17 cellular contexts compared by ENCODE assay signal in genomic region chr12:124087251-124088141, GRCh38.
"Had no signal": no experiment of that assay in that cellular context is flagged by ENCODE, and none has a peak within 500 bp of the region (broad histone marks: within the 10 kb centered on the region; RNA-seq: fewer than 3 reads in every experiment).

No MANE protein-coding gene starts in this region.

- ATAC-seq: effector memory CD8-positive, alpha-beta T cell; lower lobe of right lung; stimulated activated naive CD8-positive, alpha-beta T cell treated with anti-CD3 and anti-CD28 coated beads, Interleukin-15, Interleukin-2, amounts not matched to agents 100 U/mL and 50 U/mL, for 24 hours had no signal

- H3K9me3 Mint-ChIP-seq: activated B cell treated with CpG ODN at 0.5 μM for 24 hours; activated CD4-positive, alpha-beta T cell treated with anti-CD3 and anti-CD28 coated beads, Interleukin-2, amount 10 ng/mL, durations not matched to agents 24 days and 14 days; activated naive CD8-positive, alpha-beta T cell treated with anti-CD3 and anti-CD28 coated beads, Interleukin-2, amount 10 ng/mL, durations not matched to agents 7 days and 5 days; dendritic cell treated with granulocyte-macrophage colony-stimulating factor and Interleukin-4, amounts not matched to agents 40 ng/mL and 50 ng/mL, for 4 days; effector memory CD8-positive, alpha-beta T cell had no signal

- H3K9me3 ChIP-seq: breast epithelium, lower lobe of right lung, transverse colon had no signal

- H3K27me3 Mint-ChIP-seq: activated B cell treated with CpG ODN at 0.5 μM for 24 hours; activated CD4-positive, alpha-beta T cell treated with anti-CD3 and anti-CD28 coated beads, Interleukin-2, amount 10 ng/mL, durations not matched to agents 24 days and 14 days; activated naive CD8-positive, alpha-beta T cell treated with anti-CD3 and anti-CD28 coated beads, Interleukin-2, amount 10 ng/mL, durations not matched to agents 7 days and 5 days had no signal

- H3K4me1 ChIP-seq: breast epithelium, lower lobe of right lung had no signal

- H3K36me3 ChIP-seq: breast epithelium, lower lobe of right lung, transverse colon had no signal

- H3K36me3 Mint-ChIP-seq: activated naive CD8-positive, alpha-beta T cell treated with anti-CD3 and anti-CD28 coated beads, Interleukin-2, amount 10 ng/mL, durations not matched to agents 7 days and 5 days had no signal

- H3K27ac Mint-ChIP-seq: activated B cell treated with CpG ODN at 0.5 μM for 24 hours; activated CD4-positive, alpha-beta T cell treated with anti-CD3 and anti-CD28 coated beads, Interleukin-2, amount 10 ng/mL, durations not matched to agents 24 days and 14 days; activated naive CD8-positive, alpha-beta T cell treated with anti-CD3 and anti-CD28 coated beads, Interleukin-2, amount 10 ng/mL, durations not matched to agents 7 days and 5 days; dendritic cell treated with granulocyte-macrophage colony-stimulating factor and Interleukin-4, amounts not matched to agents 40 ng/mL and 50 ng/mL, for 4 days; effector memory CD8-positive, alpha-beta T cell had no signal

- H3K4me1 Mint-ChIP-seq: activated B cell treated with CpG ODN at 0.5 μM for 24 hours; activated CD4-positive, alpha-beta T cell treated with anti-CD3 and anti-CD28 coated beads, Interleukin-2, amount 10 ng/mL, durations not matched to agents 24 days and 14 days; activated naive CD8-positive, alpha-beta T cell treated with anti-CD3 and anti-CD28 coated beads, Interleukin-2, amount 10 ng/mL, durations not matched to agents 7 days and 5 days had no signal

- H3K27me3 ChIP-seq: breast epithelium, transverse colon had no signal

- H3K27ac ChIP-seq: breast epithelium, lower lobe of right lung had no signal

- DNase-seq: activated B cell treated with CpG ODN at 0.5 μM for 24 hours; activated CD4-positive, alpha-beta T cell treated with anti-CD3 and anti-CD28 coated beads, Interleukin-2, amount 10 ng/mL, durations not matched to agents 24 days and 14 days; activated CD8-positive, alpha-beta memory T cell treated with anti-CD3 and anti-CD28 coated beads for 24 hours; activated naive CD8-positive, alpha-beta T cell treated with anti-CD3 and anti-CD28 coated beads, Interleukin-2, amount 10 ng/mL, durations not matched to agents 7 days and 5 days; aorta; effector memory CD8-positive, alpha-beta T cell; foreskin melanocyte; lower lobe of right lung; midbrain; posterior cingulate gyrus; small intestine; stimulated activated CD4-positive, alpha-beta T cell treated with anti-CD3 and anti-CD28 coated beads, Interleukin-4, amount 100 ng/mL, for 4 hours; stimulated activated CD8-positive, alpha-beta memory T cell treated with anti-CD3 and anti-CD28 coated beads, Interleukin-4, amount 100 ng/mL, for 48 hours; stimulated activated naive CD8-positive, alpha-beta T cell treated with anti-CD3 and anti-CD28 coated beads, Interleukin-15, Interleukin-2, amounts not matched to agents 100 U/mL and 50 U/mL, for 24 hours; transverse colon had no signal

- H3K4me3 ChIP-seq: breast epithelium, lower lobe of right lung, transverse colon had no signal

- H3K4me3 Mint-ChIP-seq: activated B cell treated with CpG ODN at 0.5 μM for 24 hours; activated CD4-positive, alpha-beta T cell treated with anti-CD3 and anti-CD28 coated beads, Interleukin-2, amount 10 ng/mL, durations not matched to agents 24 days and 14 days; activated naive CD8-positive, alpha-beta T cell treated with anti-CD3 and anti-CD28 coated beads, Interleukin-2, amount 10 ng/mL, durations not matched to agents 7 days and 5 days; dendritic cell treated with granulocyte-macrophage colony-stimulating factor and Interleukin-4, amounts not matched to agents 40 ng/mL and 50 ng/mL, for 4 days; effector memory CD8-positive, alpha-beta T cell had no signal
